19 cellular contexts compared by ENCODE assay signal in genomic region chr6:166235666-166236292, GRCh38.
DNase-seq lines count a peak whose midpoint lies in the region; ATAC-seq, FAIRE-seq and TF ChIP-seq lines count a peak whose summit lies in the region.
"Had no signal": no experiment of that assay in that cellular context is flagged by ENCODE, and none has a peak within 500 bp of the region (broad histone marks: within the 10 kb centered on the region; RNA-seq: fewer than 3 reads in every experiment).

No MANE protein-coding gene starts in this region.

- no TSS peak for BruUV-seq in K562 (replicated peaks; lab: Mats Ljungman, UMichigan)

- 1% methylated on average over 16 of the region's 17 CpGs for WGBS in K562 (ENCODE audit: insufficient coverage, low coverage, missing lambda C conversion rate)
- 86% methylated on average over 17 of the region's 17 CpGs for WGBS in suprapubic skin

- H3K4me3 Mint-ChIP-seq in activated CD4-positive, alpha-beta T cell treated with anti-CD3 and anti-CD28 coated beads, Interleukin-2, amount 10 ng/mL, durations not matched to agents 7 days and 5 days: no peak overlapping the region
- H3K4me3 Mint-ChIP-seq in CD14-positive monocyte: peak overlapping the region; percentile 6 to 57
- H3K4me3 Mint-ChIP-seq in natural killer cell: peak overlapping the region; percentile 78

- POLR2A ChIA-PET in activated CD4-positive, alpha-beta T cell treated with anti-CD3 and anti-CD28 coated beads, Interleukin-2, amount 10 ng/mL, durations not matched to agents 7 days and 5 days (lab: Charles Lee): no interaction called here
- POLR2A ChIA-PET in K562 (lab: Yijun Ruan, JAX): no interaction called here

- peak overlapping the region; percentile 4 for H3K27ac Mint-ChIP-seq in activated CD4-positive, alpha-beta T cell treated with anti-CD3 and anti-CD28 coated beads, Interleukin-2, amount 10 ng/mL, durations not matched to agents 7 days and 5 days
- H3K27ac Mint-ChIP-seq in CD14-positive monocyte (peak overlapping the region in 6 of 7 donors; percentile 73 to 89 (median 78)), natural killer cell (peak overlapping the region; percentile 78 to 81)

- H3K9me1 ChIP-seq in K562 (ENCODE audit: control insufficient read depth, insufficient read depth, low read length): no peaks in the 10 kb centered on the region

- no peaks in the 10 kb centered on the region for H3K9me3 Mint-ChIP-seq in activated CD4-positive, alpha-beta T cell treated with anti-CD3 and anti-CD28 coated beads, Interleukin-2, amount 10 ng/mL, durations not matched to agents 7 days and 5 days
- no peaks in the 10 kb centered on the region for H3K9me3 Mint-ChIP-seq in CD14-positive monocyte
- no peaks in the 10 kb centered on the region for H3K9me3 Mint-ChIP-seq in natural killer cell

- peaks cover 0 to 4% of the 10 kb centered on the region in 2 experiments; a peak in 1 of 5 replicates for H3K4me1 ChIP-seq in K562 (replicated peaks in 1 of 2; ENCODE audit: control insufficient read depth in 2 of 2, insufficient read depth in 2 of 2, low read length in 2 of 2)
- H3K4me1 ChIP-seq in suprapubic skin: no peaks in the 10 kb centered on the region

- no peak for DNase-seq in activated CD4-positive, alpha-beta T cell treated with anti-CD3 and anti-CD28 coated beads, Interleukin-2, amount 10 ng/mL, durations not matched to agents 7 days and 5 days
- DNase-seq in activated CD4-positive, alpha-beta T cell treated with anti-CD3 and anti-CD28 coated beads, Interleukin-2, amount 50 U/mL, for 1 hour: no peak
- DNase-seq in CD14-positive monocyte (ENCODE audit: low spot score): no peak
- no peak for DNase-seq in K562 (ENCODE audit: extremely low read depth in 1 of 4, low spot score in 3 of 4)
- no peak for DNase-seq in natural killer cell
- DNase-seq in suprapubic skin (ENCODE audit: low spot score in 2 of 2): no peak
- no peak for DNase-seq in EL
- DNase-seq: DND-41, GF-D8, HCEC 1CT, KG1, NCI-H1092, NCI-H146, NCI-H2081, NCI-H510A, NCI-H774, SIG-M5 had no signal

- no peak for FAIRE-seq in K562 (lab: Jason Lieb, UNC)
- FAIRE-seq: GM12892 had no signal

- H3K27me3 Mint-ChIP-seq in activated CD4-positive, alpha-beta T cell treated with anti-CD3 and anti-CD28 coated beads, Interleukin-2, amount 10 ng/mL, durations not matched to agents 7 days and 5 days: peaks cover 34% of the 10 kb centered on the region
- H3K27me3 Mint-ChIP-seq in CD14-positive monocyte (ENCODE audit: low read depth in 3 of 3) (peaks cover 3 to 9% (median 3%) of the 10 kb centered on the region in 3 donors), natural killer cell (ENCODE audit: low read depth in 2 of 2) (peaks cover 43 to 63% of the 10 kb centered on the region in 2 donors)

- H4K20me1 ChIP-seq in K562 (replicated peaks; ENCODE audit: control insufficient read depth, insufficient read depth, low read length): 0 out of 2 replicates have a peak, but pooled peaks cover 5% of the 10 kb centered on the region

- H3K9me3 ChIP-seq in K562 (replicated peaks; ENCODE audit: control insufficient read depth, insufficient read depth, low read depth, low read length) (no peaks in the 10 kb centered on the region), suprapubic skin (no peaks in the 10 kb centered on the region)

- H3K4me2 ChIP-seq in K562 (ENCODE audit: insufficient read depth, low read length): no peak overlapping the region

- no peaks in the 10 kb centered on the region for H3K36me3 Mint-ChIP-seq in activated CD4-positive, alpha-beta T cell treated with anti-CD3 and anti-CD28 coated beads, Interleukin-2, amount 10 ng/mL, durations not matched to agents 7 days and 5 days (ENCODE audit: low read depth)
- no peaks in the 10 kb centered on the region for H3K36me3 Mint-ChIP-seq in CD14-positive monocyte
- H3K36me3 Mint-ChIP-seq in natural killer cell: peaks cover 6% of the 10 kb centered on the region

- intact Hi-C loops in CD14-positive monocyte (cut with micrococcal nuclease): loop anchor here in 1 of 2 donors (2.0 kb wide), 1 partner anchor 39 kb away; no protein-coding TSS in a partner anchor
- intact Hi-C loops in K562 (cut with micrococcal nuclease): no loop called here
- intact Hi-C loops in natural killer cell (cut with micrococcal nuclease): loop anchor here (1.0 to 5.0 kb wide), 2 partner anchors 9 to 42 kb away; no protein-coding TSS in a partner anchor

- H3K4me1 Mint-ChIP-seq in activated CD4-positive, alpha-beta T cell treated with anti-CD3 and anti-CD28 coated beads, Interleukin-2, amount 10 ng/mL, durations not matched to agents 7 days and 5 days: peaks cover 44% of the 10 kb centered on the region
- H3K4me1 Mint-ChIP-seq in CD14-positive monocyte (peaks cover 33% of the 10 kb centered on the region), natural killer cell (peaks cover 11 to 15% of the 10 kb centered on the region in 2 donors)

- no peak for TF ChIP-seq CTCF in CD14-positive monocyte (IDR thresholded peaks at IDR 0.05)
- TF ChIP-seq CTCF in K562 (IDR thresholded peaks at IDR 0.05 in 2 of 3, conservative IDR thresholded peaks at IDR 0.05 in 1 of 3; ENCODE audit: insufficient read depth in 2 of 3, low read depth in 1 of 3, low read length in 3 of 3): no peak
- TF ChIP-seq CTCF in natural killer cell (IDR thresholded peaks at IDR 0.05): no peak
- TF ChIP-seq CTCF in suprapubic skin (IDR thresholded peaks at IDR 0.05): no peak

- H2AFZ ChIP-seq in K562 (ENCODE audit: low read depth, low read length): no peak overlapping the region

- in situ Hi-C loops in K562 (cut with MboI): no loop called here

- peak; percentile 59 for ATAC-seq in K562
- ATAC-seq in natural killer cell: peak in 1 of 3 donors; percentile 2
- no peak for ATAC-seq in GM19023 (IDR thresholded peaks at IDR 0.05; ENCODE audit: unreplicated experiment)

- CTCF ChIA-PET in activated CD4-positive, alpha-beta T cell treated with anti-CD3 and anti-CD28 coated beads, Interleukin-2, amount 10 ng/mL, durations not matched to agents 7 days and 5 days (lab: Charles Lee): interaction anchor here (0.8 kb wide), 1 partner anchor 20 kb away, joined by 3 read pairs; no protein-coding TSS in a partner anchor
- CTCF ChIA-PET in K562 (lab: Yijun Ruan, JAX; ENCODE audit: low intra/inter-chr PET ratio): no interaction called here

- TF ChIP-seq EP300 in K562 (IDR thresholded peaks at IDR 0.05; ENCODE audit: low read length) (no peak), suprapubic skin (IDR thresholded peaks at IDR 0.05) (no peak)

- no peaks in the 10 kb centered on the region for H3K79me2 ChIP-seq in K562 (ENCODE audit: control insufficient read depth, insufficient read depth, low read length)

- no peak overlapping the region for H3K27ac ChIP-seq in K562 (ENCODE audit: extremely low read depth, low read depth, low read length)
- H3K27ac ChIP-seq in suprapubic skin: no peak overlapping the region

- no peak for TF ChIP-seq RAD21 in K562 (CRISPR knock-in tag; conservative IDR thresholded peaks at IDR 0.05 in 1 of 2, IDR thresholded peaks at IDR 0.05 in 1 of 2)

- H3K27me3 ChIP-seq in K562 (ENCODE audit: control insufficient read depth in 2 of 2, insufficient read depth in 2 of 2, low read length in 2 of 2): peaks cover 27 to 36% of the 10 kb centered on the region in 2 experiments
- H3K27me3 ChIP-seq in suprapubic skin: peaks cover 10% of the 10 kb centered on the region

- H3K36me3 ChIP-seq in K562 (ENCODE audit: control insufficient read depth, insufficient read depth, low read length) (no peaks in the 10 kb centered on the region), suprapubic skin (no peaks in the 10 kb centered on the region)

- H3K9ac ChIP-seq in K562 (ENCODE audit: insufficient read depth in 1 of 2, low read depth in 2 of 2, low read length in 2 of 2): no peak overlapping the region

- no peak for TF ChIP-seq POLR2A in K562 (conservative IDR thresholded peaks at IDR 0.05)
- no peak for TF ChIP-seq POLR2A in suprapubic skin (IDR thresholded peaks at IDR 0.05)

- H3K4me3 ChIP-seq in K562 (no peak overlapping the region), suprapubic skin (no peak overlapping the region)

TF ChIP-seq in K562, 482 proteins besides CTCF, POLR2A, EP300 and RAD21:
- 0 out of 2 replicates have a peak, but pooled peaks have one; percentile 8 for TF ChIP-seq VEZF1 (CRISPR knock-in tag; IDR thresholded peaks at IDR 0.05)
- no peak for TF ChIP-seq DPF2 (IDR thresholded peaks at IDR 0.05)
TF ChIP-seq in K562: peak in this region for 1.

Comparison
In these comparisons a context has a peak if more than half of its experiments do, and no peak if none do; other contexts are left out.
1. H3K27ac Mint-ChIP-seq: peak in every context shown above with its lines; median percentile 80 in natural killer cell; 78 in CD14-positive monocyte; 4 in activated CD4-positive, alpha-beta T cell treated with anti-CD3 and anti-CD28 coated beads, Interleukin-2, amount 10 ng/mL, durations not matched to agents 7 days and 5 days.